In the genomic region with DNA sequence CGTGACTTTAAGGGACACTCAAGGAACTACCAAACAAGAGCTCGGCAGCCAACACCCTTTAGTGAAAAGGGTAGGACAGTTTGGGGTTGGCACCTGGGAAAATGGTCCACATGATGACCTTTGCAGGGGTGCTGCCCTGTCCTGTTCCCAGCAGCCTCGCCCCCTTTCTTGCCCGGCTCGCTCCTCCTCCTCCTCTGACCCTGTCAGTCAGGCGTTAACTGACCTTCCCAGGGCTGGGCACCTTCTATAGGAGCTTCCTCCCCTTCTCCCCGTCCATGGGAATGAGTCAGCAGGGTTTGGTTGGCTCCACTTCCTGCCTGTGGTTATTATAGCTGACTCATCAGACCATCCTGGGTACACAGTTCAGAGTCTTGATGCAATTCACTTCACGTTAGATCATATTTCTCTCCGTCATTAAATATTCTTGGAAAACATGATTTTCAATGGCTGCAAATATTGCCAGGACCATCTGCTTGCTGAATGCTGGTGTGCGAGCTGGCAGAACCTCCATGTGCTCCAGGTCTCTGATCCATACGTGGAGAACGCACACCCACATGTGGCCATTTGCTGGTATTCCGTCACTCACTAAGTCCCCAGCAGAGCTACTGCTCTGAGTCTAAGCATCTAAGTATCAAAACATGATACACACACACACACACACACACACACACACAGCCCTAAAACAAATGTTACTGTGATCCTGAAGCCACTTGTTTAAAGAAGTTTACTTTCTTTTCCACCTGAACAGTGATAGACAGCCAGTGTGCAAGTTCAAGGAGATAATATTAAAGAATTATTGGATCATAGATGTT, we compare ENCODE assay signal across 8 cellular contexts.
A peak's percentile ranks its signal among the peaks of the same experiment; 100 is the strongest.
DNase-seq lines count a peak whose midpoint lies in the region; ATAC-seq and TF ChIP-seq lines count a peak whose summit lies in the region.

No MANE protein-coding gene starts in this region.

- H3K4me3 Mint-ChIP-seq in stimulated activated effector memory CD8-positive, alpha-beta T cell treated with anti-CD3 and anti-CD28 coated beads, Interleukin-12 subunit alpha, Interleukin-12 subunit beta, amount 100 ng/mL, for 72 hours, result peak overlapping the region; percentile 55

- H3K27me3 ChIP-seq in dorsolateral prefrontal cortex, result no peaks in the 10 kb centered on the region
- H3K27me3 ChIP-seq in mononuclear cell (ENCODE audit: insufficient read depth, low read length), result no peaks in the 10 kb centered on the region

- H3K4me3 ChIP-seq in AG09309 (ENCODE audit: control insufficient read depth, low read depth, low read length) (peak overlapping the region; percentile 8), dorsolateral prefrontal cortex (peak overlapping the region in 2 of 59 donors; percentile 12 to 15), mononuclear cell (ENCODE audit: low read length) (peak overlapping the region; percentile 10)

- H3K27ac Mint-ChIP-seq in stimulated activated effector memory CD8-positive, alpha-beta T cell treated with anti-CD3 and anti-CD28 coated beads, Interleukin-12 subunit alpha, Interleukin-12 subunit beta, amount 100 ng/mL, for 72 hours, result peak overlapping the region; percentile 53

- H3K4me1 Mint-ChIP-seq in stimulated activated effector memory CD8-positive, alpha-beta T cell treated with anti-CD3 and anti-CD28 coated beads, Interleukin-12 subunit alpha, Interleukin-12 subunit beta, amount 100 ng/mL, for 72 hours, result peaks cover 29% of the 10 kb centered on the region

- TF ChIP-seq CTCF in AG09309 (IDR thresholded peaks at IDR 0.05; ENCODE audit: control insufficient read depth, insufficient read depth, low read depth, low read length, missing control alignments) (peak; percentile 50), dorsolateral prefrontal cortex (IDR thresholded peaks at IDR 0.05 in 54 of 56, conservative IDR thresholded peaks at IDR 0.05 in 2 of 56; ENCODE audit: low read depth in 1 of 56, partially characterized antibody in 56 of 56) (peak in 19 of 56 donors; percentile 5 to 29 (median 18))

- DNase-seq in AG09309 (ENCODE audit: low read depth), result peak; percentile 97
- DNase-seq in NCI-H510A treated with DMSO at 0.1 percent for 48 hours (lab: John Stamatoyannopoulos, UW), result peak; percentile 87
- peak; percentile 70 for DNase-seq in activated CD4-positive, alpha-beta T cell treated with anti-CD3 and anti-CD28 coated beads for 48 hours
- peak in 6 of 10 donors; percentile 50 to 70 (median 58) for DNase-seq in dorsolateral prefrontal cortex
- peak; percentile 38 to 82 for DNase-seq in stimulated activated effector memory CD8-positive, alpha-beta T cell treated with anti-CD3 and anti-CD28 coated beads, Interleukin-12 subunit alpha, Interleukin-12 subunit beta, amount 100 ng/mL, for 72 hours (ENCODE audit: low spot score in 2 of 2)

- no peaks in the 10 kb centered on the region for H3K9me3 ChIP-seq in mononuclear cell (ENCODE audit: low read depth, low read length)

- H3K9me3 Mint-ChIP-seq in stimulated activated effector memory CD8-positive, alpha-beta T cell treated with anti-CD3 and anti-CD28 coated beads, Interleukin-12 subunit alpha, Interleukin-12 subunit beta, amount 100 ng/mL, for 72 hours, result no peaks in the 10 kb centered on the region

- H3K4me1 ChIP-seq in mononuclear cell (ENCODE audit: insufficient read depth, low read length), result peaks cover 52% of the 10 kb centered on the region

- intact Hi-C loops in dorsolateral prefrontal cortex (cut with DNase I), result no loop called here

- peaks cover 6% of the 10 kb centered on the region for H3K36me3 Mint-ChIP-seq in stimulated activated effector memory CD8-positive, alpha-beta T cell treated with anti-CD3 and anti-CD28 coated beads, Interleukin-12 subunit alpha, Interleukin-12 subunit beta, amount 100 ng/mL, for 72 hours

- H3K27ac ChIP-seq in dorsolateral prefrontal cortex, result peak overlapping the region in 1 of 59 donors; percentile 11

- peak; percentile 82 for ATAC-seq in GM21786 (IDR thresholded peaks at IDR 0.05; ENCODE audit: unreplicated experiment)
- peak; percentile 96 for ATAC-seq in stimulated activated effector memory CD8-positive, alpha-beta T cell treated with anti-CD3 and anti-CD28 coated beads, Interleukin-12 subunit alpha, Interleukin-12 subunit beta, amount 100 ng/mL, for 72 hours
- ATAC-seq in GM21381 (IDR thresholded peaks at IDR 0.05; ENCODE audit: unreplicated experiment), result no peak
